ENCODE assay signal across 19 cellular contexts in genomic region chr6:80233262-80233661, GRCh38.
"Had no signal": no experiment of that assay in that cellular context is flagged by ENCODE, and none has a peak within 500 bp of the region (broad histone marks: within the 10 kb centered on the region; RNA-seq: fewer than 3 reads in every experiment).

No MANE protein-coding gene starts in this region.

- H3K4me3 ChIP-seq: coronary artery, dorsolateral prefrontal cortex, esophagus muscularis mucosa, gastrocnemius medialis, heart right ventricle, left lung, lower lobe of right lung had no signal

- H3K27me3 ChIP-seq: dorsolateral prefrontal cortex, esophagus muscularis mucosa, gastrocnemius medialis, heart right ventricle, left lung had no signal

- H3K36me3 ChIP-seq: esophagus muscularis mucosa, gastrocnemius medialis, heart right ventricle, left lung, lower lobe of right lung had no signal

- ATAC-seq: gastrocnemius medialis, heart right ventricle, left cardiac atrium, left lung, lower lobe of right lung had no signal

- DNase-seq: dermis blood vessel endothelial cell; dorsolateral prefrontal cortex; effector CD4-positive, alpha-beta T cell; effector memory CD4-positive, alpha-beta T cell; foreskin fibroblast; foreskin melanocyte; gastrocnemius medialis; glutamatergic neuron; head of caudate nucleus; heart right ventricle; hippocampal formation; left cardiac atrium; left lung; left ventricle myocardium superior; lower lobe of right lung; mesenchymal stem cell; midbrain had no signal

- H3K9me3 ChIP-seq: esophagus muscularis mucosa, gastrocnemius medialis, heart right ventricle, left lung, lower lobe of right lung had no signal

- H3K4me1 ChIP-seq: esophagus muscularis mucosa, left lung, lower lobe of right lung had no signal

- H3K27ac ChIP-seq: coronary artery, dorsolateral prefrontal cortex, esophagus muscularis mucosa, gastrocnemius medialis, heart right ventricle, left lung, lower lobe of right lung had no signal
